In genomic region chr20:63957004-63957689, GRCh38 we compare ENCODE assay signal across 8 cellular contexts. TPM values are rescaled to one million over a fixed set of nuclear protein-coding genes. Genes with fewer than 3 reads are reported as not detected.
A peak's percentile ranks its signal among the peaks of the same experiment; 100 is the strongest.
DNase-seq lines count a peak whose midpoint lies in the region; ATAC-seq and TF ChIP-seq lines count a peak whose summit lies in the region.

No MANE protein-coding gene starts in this region.

- no peak for TF ChIP-seq RAD21 in liver (IDR thresholded peaks at IDR 0.05)

- H3K4me3 ChIP-seq in liver (ENCODE audit: low read depth in 1 of 3, low read length in 3 of 3) = peak overlapping the region; percentile 6 to 44 (median 18)

- peak overlapping the region in 1 of 2 donors; percentile 38 for H3K9ac ChIP-seq in liver (ENCODE audit: low read depth in 1 of 2, low read length in 2 of 2)

- no peaks in the 10 kb centered on the region for H3K9me3 ChIP-seq in liver (ENCODE audit: control insufficient read depth in 4 of 4, low read length in 3 of 4)

- peaks cover 2 to 23% (median 8%) of the 10 kb centered on the region in 4 donors for H3K36me3 ChIP-seq in liver (ENCODE audit: control insufficient read depth in 4 of 4, insufficient read depth in 3 of 4, low read depth in 1 of 4, low read length in 3 of 4)

- DNase-seq in DMS 273 treated with DMSO at 0.1 percent for 48 hours (lab: John Stamatoyannopoulos, UW) = peak; percentile 78
- DNase-seq in HEK293T (ENCODE audit: extremely low spot score) = peak; percentile 61
- DNase-seq in NCI-H2196 (lab: John Stamatoyannopoulos, UW; ENCODE audit: unreplicated experiment) = peak; percentile 84
- DNase-seq in activated CD4-positive, alpha-beta T cell treated with anti-CD3 and anti-CD28 coated beads for 4 hours = peak; percentile 78 to 79
- DNase-seq in dermis blood vessel endothelial cell = peak; percentile 71
- DNase-seq in stimulated activated CD4-positive, alpha-beta T cell treated with anti-CD3 and anti-CD28 coated beads, TNF-alpha, amount 100 ng/mL, for 4 hours (ENCODE audit: low read depth in 3 of 3) = peak; percentile 56 to 62 (median 59)

- WGBS in liver = 5% methylated on average over 28 of the region's 28 CpGs

- H3K27me3 ChIP-seq in liver (ENCODE audit: control insufficient read depth in 4 of 4, insufficient read depth in 4 of 4, low read length in 3 of 4) = no peaks in the 10 kb centered on the region

- TF ChIP-seq CTCF in liver (IDR thresholded peaks at IDR 0.05; ENCODE audit: low read depth, low read length, missing input control) = no peak

- CTCF ChIA-PET in HEK293T (lab: Yijun Ruan, JAX) = interaction anchor here (0.6 to 1.0 kb wide), 4 partner anchors 11 to 50 kb away, joined by 3 to 4 read pairs (median 3); partner anchors contain the start of gene PRPF6

- H3K4me1 ChIP-seq in liver (ENCODE audit: control insufficient read depth in 4 of 4, insufficient read depth in 4 of 4, low read length in 3 of 4) = peaks cover 20 to 53% (median 36%) of the 10 kb centered on the region in 4 donors

- POLR2A ChIA-PET in HEK293T (lab: Yijun Ruan, JAX) = interaction anchor here (1.1 to 3.3 kb wide), 3 partner anchors 11 to 66 kb away, joined by 3 to 27 read pairs (median 13); partner anchors contain the start of gene PRPF6

- no peak for ATAC-seq in GM19328 (IDR thresholded peaks at IDR 0.05; ENCODE audit: unreplicated experiment)

- H3K27ac ChIP-seq in liver (ENCODE audit: low read depth in 1 of 2, low read length in 2 of 2) = peak overlapping the region; percentile 52 to 67

TF ChIP-seq in HEK293T, 16 proteins besides CTCF, POLR2A, EP300 and RAD21:
- no peak for TF ChIP-seq ELF4 (IDR thresholded peaks at IDR 0.05)
- TF ChIP-seq BHLHE40 (IDR thresholded peaks at IDR 0.05; ENCODE audit: borderline replicate concordance) = no peak
- TF ChIP-seq ARNT (IDR thresholded peaks at IDR 0.05) = no peak
- no peak for TF ChIP-seq FOXK2 (IDR thresholded peaks at IDR 0.05)
- no peak for TF ChIP-seq L3MBTL2 (conservative IDR thresholded peaks at IDR 0.05)
- no peak for TF ChIP-seq FOXA1 (IDR thresholded peaks at IDR 0.05)
- no peak for TF ChIP-seq ZNF384 (IDR thresholded peaks at IDR 0.05)
- TF ChIP-seq SP1 (IDR thresholded peaks at IDR 0.05) = no peak
- TF ChIP-seq CTBP1 (IDR thresholded peaks at IDR 0.05; ENCODE audit: borderline replicate concordance) = no peak
- TF ChIP-seq SUZ12 (IDR thresholded peaks at IDR 0.05) = no peak
- TF ChIP-seq FOXM1 (IDR thresholded peaks at IDR 0.05; ENCODE audit: borderline replicate concordance) = no peak
- TF ChIP-seq, protein P1, sequence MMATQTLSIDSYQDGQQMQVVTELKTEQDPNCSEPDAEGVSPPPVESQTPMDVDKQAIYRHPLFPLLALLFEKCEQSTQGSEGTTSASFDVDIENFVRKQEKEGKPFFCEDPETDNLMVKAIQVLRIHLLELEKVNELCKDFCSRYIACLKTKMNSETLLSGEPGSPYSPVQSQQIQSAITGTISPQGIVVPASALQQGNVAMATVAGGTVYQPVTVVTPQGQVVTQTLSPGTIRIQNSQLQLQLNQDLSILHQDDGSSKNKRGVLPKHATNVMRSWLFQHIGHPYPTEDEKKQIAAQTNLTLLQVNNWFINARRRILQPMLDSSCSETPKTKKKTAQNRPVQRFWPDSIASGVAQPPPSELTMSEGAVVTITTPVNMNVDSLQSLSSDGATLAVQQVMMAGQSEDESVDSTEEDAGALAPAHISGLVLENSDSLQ (IDR thresholded peaks at IDR 0.05) = no peak
- no peak for TF ChIP-seq TARDBP (IDR thresholded peaks at IDR 0.05)
- no peak for TF ChIP-seq NFRKB (IDR thresholded peaks at IDR 0.05)
- TF ChIP-seq LEF1 (IDR thresholded peaks at IDR 0.05; ENCODE audit: borderline replicate concordance) = no peak
- TF ChIP-seq HDGF (IDR thresholded peaks at IDR 0.05; ENCODE audit: borderline replicate concordance) = no peak

TF ChIP-seq in liver, 16 proteins besides CTCF, POLR2A, EP300 and RAD21:
- TF ChIP-seq ATF3 (IDR thresholded peaks at IDR 0.05) (no peak), FOXA1 (IDR thresholded peaks at IDR 0.05) (no peak), NR2F2 (IDR thresholded peaks at IDR 0.05) (no peak), FOXA2 (IDR thresholded peaks at IDR 0.05) (no peak), JUND (IDR thresholded peaks at IDR 0.05) (no peak), GABPA (IDR thresholded peaks at IDR 0.05 in 1 of 2, conservative IDR thresholded peaks at IDR 0.05 in 1 of 2) (no peak), MAX (IDR thresholded peaks at IDR 0.05) (no peak), SP1 (IDR thresholded peaks at IDR 0.05) (no peak), EGR1 (IDR thresholded peaks at IDR 0.05; ENCODE audit: low read depth in 2 of 2) (no peak), HNF4G (IDR thresholded peaks at IDR 0.05) (no peak), TAF1 (conservative IDR thresholded peaks at IDR 0.05) (no peak), HNF4A (conservative IDR thresholded peaks at IDR 0.05) (no peak), YY1 (IDR thresholded peaks at IDR 0.05) (no peak), ZBTB33 (IDR thresholded peaks at IDR 0.05) (no peak)
- TF ChIP-seq, protein P2, sequence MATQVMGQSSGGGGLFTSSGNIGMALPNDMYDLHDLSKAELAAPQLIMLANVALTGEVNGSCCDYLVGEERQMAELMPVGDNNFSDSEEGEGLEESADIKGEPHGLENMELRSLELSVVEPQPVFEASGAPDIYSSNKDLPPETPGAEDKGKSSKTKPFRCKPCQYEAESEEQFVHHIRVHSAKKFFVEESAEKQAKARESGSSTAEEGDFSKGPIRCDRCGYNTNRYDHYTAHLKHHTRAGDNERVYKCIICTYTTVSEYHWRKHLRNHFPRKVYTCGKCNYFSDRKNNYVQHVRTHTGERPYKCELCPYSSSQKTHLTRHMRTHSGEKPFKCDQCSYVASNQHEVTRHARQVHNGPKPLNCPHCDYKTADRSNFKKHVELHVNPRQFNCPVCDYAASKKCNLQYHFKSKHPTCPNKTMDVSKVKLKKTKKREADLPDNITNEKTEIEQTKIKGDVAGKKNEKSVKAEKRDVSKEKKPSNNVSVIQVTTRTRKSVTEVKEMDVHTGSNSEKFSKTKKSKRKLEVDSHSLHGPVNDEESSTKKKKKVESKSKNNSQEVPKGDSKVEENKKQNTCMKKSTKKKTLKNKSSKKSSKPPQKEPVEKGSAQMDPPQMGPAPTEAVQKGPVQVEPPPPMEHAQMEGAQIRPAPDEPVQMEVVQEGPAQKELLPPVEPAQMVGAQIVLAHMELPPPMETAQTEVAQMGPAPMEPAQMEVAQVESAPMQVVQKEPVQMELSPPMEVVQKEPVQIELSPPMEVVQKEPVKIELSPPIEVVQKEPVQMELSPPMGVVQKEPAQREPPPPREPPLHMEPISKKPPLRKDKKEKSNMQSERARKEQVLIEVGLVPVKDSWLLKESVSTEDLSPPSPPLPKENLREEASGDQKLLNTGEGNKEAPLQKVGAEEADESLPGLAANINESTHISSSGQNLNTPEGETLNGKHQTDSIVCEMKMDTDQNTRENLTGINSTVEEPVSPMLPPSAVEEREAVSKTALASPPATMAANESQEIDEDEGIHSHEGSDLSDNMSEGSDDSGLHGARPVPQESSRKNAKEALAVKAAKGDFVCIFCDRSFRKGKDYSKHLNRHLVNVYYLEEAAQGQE (IDR thresholded peaks at IDR 0.05) = no peak

RNA-seq across cellular contexts. Expression of gene UCKL1, which starts 0.9 kb away (rescaled TPM):
- total RNA-seq in dermis blood vessel endothelial cell = 40.7 and 46.4 TPM in 2 replicates
- total RNA-seq in liver = 10 to 100 TPM; 16.4 to 20.4 TPM
- 10 to 100 TPM; 16.4 to 20.1 TPM for polyA plus RNA-seq in liver

RNA-seq across cellular contexts. Expression of gene ZNF512B, which starts 12.6 kb away (rescaled TPM):
- 10.0 and 14.5 TPM in 2 replicates for total RNA-seq in dermis blood vessel endothelial cell
- 10 to 100 TPM in 1 of 2 donors, 1 to 10 TPM in 1; 9.2 to 11.8 TPM for total RNA-seq in liver
- polyA plus RNA-seq in liver = 10 to 100 TPM in 1 of 2 donors, 1 to 10 TPM in 1; 1.8 to 10.4 TPM

RNA-seq across cellular contexts. Expression of gene SAMD10, which starts 22.3 kb away (rescaled TPM):
- total RNA-seq in dermis blood vessel endothelial cell (4.3 and 6.1 TPM in 2 replicates), liver (1 to 10 TPM; 1.4 to 2.8 TPM)
- 1 to 10 TPM in 1 of 2 donors, under 1 TPM in 1; 0.74 to 3.4 TPM for polyA plus RNA-seq in liver

RNA-seq across cellular contexts. Expression of gene PRPF6, which starts 23.8 kb away (rescaled TPM):
- total RNA-seq in dermis blood vessel endothelial cell (79.6 and 94.2 TPM in 2 replicates), liver (10 to 100 TPM; 24.2 to 24.9 TPM)
- 10 to 100 TPM; 16.3 to 22.0 TPM for polyA plus RNA-seq in liver
